In genomic region chr4:4859010-4859798, GRCh38 we compare ENCODE assay signal across 8 cellular contexts. TPM values are rescaled to one million over a fixed set of nuclear protein-coding genes. Genes with fewer than 3 reads are reported as not detected.
DNase-seq lines count a peak whose midpoint lies in the region; ATAC-seq and TF ChIP-seq lines count a peak whose summit lies in the region.

TSS of gene MSX1 (plus strand) at chr4:4859665. CDS start at chr4:4859900, 235 bp downstream.

- H3K36me3 Mint-ChIP-seq in activated CD4-positive, alpha-beta T cell treated with anti-CD3 and anti-CD28 coated beads for 36 hours (ENCODE audit: low read depth): no peaks in the 10 kb centered on the region
- H3K36me3 Mint-ChIP-seq in T-helper 17 cell (ENCODE audit: low read depth): peaks cover 10% of the 10 kb centered on the region

- peak within 1 kb of the TSS; percentile 55 to 62 (median 56) for H3K4me3 ChIP-seq in right lobe of liver

- H3K27me3 Mint-ChIP-seq in activated CD4-positive, alpha-beta T cell treated with anti-CD3 and anti-CD28 coated beads for 36 hours: peaks cover 64% of the 10 kb centered on the region
- H3K27me3 Mint-ChIP-seq in T-helper 17 cell: peaks cover 80% of the 10 kb centered on the region

- DNase-seq in activated CD4-positive, alpha-beta T cell treated with anti-CD3 and anti-CD28 coated beads for 36 hours: peak; percentile 76
- DNase-seq in activated CD4-positive, alpha-beta T cell treated with anti-CD3 and anti-CD28 coated beads for 1 hour: no peak
- DNase-seq in H4 (ENCODE audit: low spot score) (peak; percentile 83), LHCN-M2 (ENCODE audit: low read depth) (peak; percentile 83), T-helper 17 cell (peak in 2 of 3 donors; percentile 21 to 25), ecto neural progenitor cell (ENCODE audit: low spot score) (peak; percentile 96), right lobe of liver (peak; percentile 88 to 91 (median 89))
- peak; percentile 29 for DNase-seq in stimulated activated CD4-positive, alpha-beta T cell treated with anti-CD3 and anti-CD28 coated beads, Interleukin-4, amount 100 ng/mL, for 24 hours

- peak within 1 kb of the TSS in 1 of 3 donors; percentile 19 for H3K27ac ChIP-seq in right lobe of liver

- peak; percentile 82 for TF ChIP-seq POLR2A in right lobe of liver (IDR thresholded peaks at IDR 0.05)

- ATAC-seq in activated CD4-positive, alpha-beta T cell treated with anti-CD3 and anti-CD28 coated beads for 36 hours: peak; percentile 86
- ATAC-seq in T-helper 17 cell: peak; percentile 75
- ATAC-seq in right lobe of liver: peak; percentile 97 to 98 (median 97)

- CTCF ChIA-PET in activated CD4-positive, alpha-beta T cell treated with anti-CD3 and anti-CD28 coated beads for 36 hours (lab: Charles Lee): interaction anchor here (1.0 kb wide), 1 partner anchor 370 kb away, joined by 3 read pairs; no protein-coding TSS in a partner anchor

- peaks cover 40% of the 10 kb centered on the region for H3K4me1 Mint-ChIP-seq in activated CD4-positive, alpha-beta T cell treated with anti-CD3 and anti-CD28 coated beads for 36 hours
- peaks cover 23% of the 10 kb centered on the region for H3K4me1 Mint-ChIP-seq in T-helper 17 cell

- peaks cover 0 to 18% (median 0%) of the 10 kb centered on the region in 4 donors for H3K4me1 ChIP-seq in right lobe of liver

- 8% methylated on average over 5 of the region's 49 CpGs for WGBS in right lobe of liver (ENCODE audit: insufficient coverage, low coverage, low lambda C conversion rate, missing lambda C conversion rate)

- peak within 1 kb of the TSS; percentile 38 for H3K4me3 Mint-ChIP-seq in activated CD4-positive, alpha-beta T cell treated with anti-CD3 and anti-CD28 coated beads for 36 hours
- peak within 1 kb of the TSS; percentile 87 for H3K4me3 Mint-ChIP-seq in T-helper 17 cell

- H3K9me3 ChIP-seq in T-helper 17 cell (ENCODE audit: control insufficient read depth, low read length, poor library complexity, severe bottlenecking) (no peaks in the 10 kb centered on the region), right lobe of liver (no peaks in the 10 kb centered on the region)

- no peaks in the 10 kb centered on the region for H3K36me3 ChIP-seq in right lobe of liver

- POLR2A ChIA-PET in activated CD4-positive, alpha-beta T cell treated with anti-CD3 and anti-CD28 coated beads for 36 hours (lab: Charles Lee): no interaction called here

- H3K27ac Mint-ChIP-seq in activated CD4-positive, alpha-beta T cell treated with anti-CD3 and anti-CD28 coated beads for 36 hours: no peak within 1 kb of the TSS
- H3K27ac Mint-ChIP-seq in T-helper 17 cell: peak within 1 kb of the TSS; percentile 37

- H3K9me3 Mint-ChIP-seq in activated CD4-positive, alpha-beta T cell treated with anti-CD3 and anti-CD28 coated beads for 36 hours (ENCODE audit: low read depth): peaks cover 1% of the 10 kb centered on the region

- no peak for TF ChIP-seq CTCF in right lobe of liver (IDR thresholded peaks at IDR 0.05)

- H3K27me3 ChIP-seq in right lobe of liver: peaks cover 13 to 74% of the 10 kb centered on the region in 2 donors

- intact Hi-C loops in activated CD4-positive, alpha-beta T cell treated with anti-CD3 and anti-CD28 coated beads for 36 hours (cut with DNase I, micrococcal nuclease): loop anchor here in 1 of 2 experiments (5.0 kb wide), 2 partner anchors 372 to 1092 kb away; partner anchors contain the start of gene ADRA2C
- intact Hi-C loops in right lobe of liver (cut with DNase I): no loop called here

RNA-seq across cellular contexts. Expression of gene MSX1, which starts in this region (rescaled TPM):
- under 1 TPM in 1 of 2 experiments, not detected in 1; 0.09 TPM for total RNA-seq in activated CD4-positive, alpha-beta T cell treated with anti-CD3 and anti-CD28 coated beads for 36 hours
- total RNA-seq in H4 (2014; rRNA removed; shearing (Covaris generic)): 10.0 and 13.0 TPM in 2 replicates
- total RNA-seq in LHCN-M2 (2014; rRNA removed): 12.2 and 13.4 TPM in 2 replicates
- polyA plus RNA-seq in LHCN-M2 (2012): 4.3 TPM
- not detected for total RNA-seq in T-helper 17 cell
- total RNA-seq in right lobe of liver: under 1 TPM; 0.15 to 0.62 (median 0.31) TPM

Comparison
In these comparisons a context has a peak if more than half of its experiments do, and no peak if none do; other contexts are left out.
1. Peak in DNase-seq and ATAC-seq in activated CD4-positive, alpha-beta T cell treated with anti-CD3 and anti-CD28 coated beads for 36 hours; RNA of the gene not detected or under 1 TPM.
2. Peak in DNase-seq and ATAC-seq in T-helper 17 cell; RNA of the gene not detected or under 1 TPM.
3. Peak in DNase-seq, ATAC-seq and H3K4me3 ChIP-seq in right lobe of liver; RNA of the gene not detected or under 1 TPM.